ENCODE assay signal across 1 cellular context in the genomic region with DNA sequence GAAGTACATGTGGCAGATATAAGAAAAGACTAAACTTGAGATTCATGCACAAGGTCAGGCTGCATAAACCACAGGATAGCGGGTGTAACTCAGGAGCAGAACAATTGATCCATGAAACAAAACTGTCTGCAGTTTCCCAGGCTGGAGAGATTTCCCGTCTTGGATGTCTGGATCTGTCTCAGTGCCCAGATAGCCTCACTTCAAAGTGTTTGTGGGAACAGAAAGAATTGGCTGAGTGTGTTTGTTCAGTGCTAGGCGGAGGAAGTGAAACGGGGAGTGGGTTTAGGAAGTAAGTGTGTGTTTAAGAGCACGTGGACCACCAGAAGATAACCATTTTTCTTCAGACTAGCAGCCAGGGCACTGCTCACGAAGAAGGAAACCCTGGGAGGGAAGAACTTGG.
TF ChIP-seq lines count a peak whose summit lies in the region.

No MANE protein-coding gene starts in this region.

TF ChIP-seq in GM12891, 5 proteins besides CTCF, POLR2A, EP300 and RAD21 (continued from another document):
- TF ChIP-seq TAF1 (IDR thresholded peaks at IDR 0.05; ENCODE audit: low read depth, low read length): no peak
- TF ChIP-seq POLR2AphosphoS5 (IDR thresholded peaks at IDR 0.05; ENCODE audit: low read depth, low read length): no peak
- no peak for TF ChIP-seq PAX5 (IDR thresholded peaks at IDR 0.05; ENCODE audit: insufficient read depth, low read length, severe bottlenecking)
